22 cellular contexts compared by ENCODE assay signal in the genomic region with DNA sequence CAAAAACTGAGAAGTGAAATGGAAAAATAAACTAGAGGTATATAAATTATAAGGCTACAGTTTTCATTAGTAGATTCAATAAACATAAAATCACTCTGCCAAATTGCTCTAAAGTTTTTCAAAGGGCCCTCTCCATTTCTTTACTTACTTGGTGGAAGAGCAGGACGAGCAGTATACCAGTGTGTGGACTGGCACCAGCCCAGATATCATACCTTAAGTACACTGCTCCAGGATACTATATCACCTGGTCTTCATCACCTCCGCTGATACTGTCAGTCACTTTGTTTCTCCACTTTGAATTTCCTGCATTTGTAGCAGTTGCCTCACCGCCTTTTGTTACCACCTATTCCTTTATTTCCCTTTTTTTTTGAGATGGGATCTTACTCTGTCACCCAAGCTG.
"Had no signal": no experiment of that assay in that cellular context is flagged by ENCODE, and none has a peak within 500 bp of the region (broad histone marks: within the 10 kb centered on the region; RNA-seq: fewer than 3 reads in every experiment).

No MANE protein-coding gene starts in this region.

- ATAC-seq: Panc1, PC-3 had no signal

- DNase-seq: IMR-90, Karpas-422, KG1, MM.1S, NCI-H1092 treated with DMSO at 0.1 percent for 48 hours, NCI-H1436, NCI-H187, NCI-H2029, NCI-H2081 treated with DMSO at 0.1 percent for 48 hours, NCI-H2171, NCI-H226, NCI-H446, NCI-H510A, NCI-H524 treated with DMSO at 0.1 percent for 48 hours, NCI-H69, NCI-H774, PC-3, SHP77, SK-N-SH, SW 1271 had no signal

- H3K9ac ChIP-seq: SK-N-SH had no signal

- H3K4me2 ChIP-seq: SK-N-SH had no signal

- H3K27ac ChIP-seq: RWPE1 had no signal

- H3K9me3 ChIP-seq: SK-N-SH had no signal
